Comparison of ENCODE assay signal across 31 cellular contexts in genomic region chr16:19959736-19960135, GRCh38.
"Had no signal": no experiment of that assay in that cellular context is flagged by ENCODE, and none has a peak within 500 bp of the region (broad histone marks: within the 10 kb centered on the region; RNA-seq: fewer than 3 reads in every experiment).

No MANE protein-coding gene starts in this region.

- ATAC-seq: activated CD4-positive, alpha-beta T cell treated with anti-CD3 and anti-CD28 coated beads for 36 hours; activated naive CD4-positive, alpha-beta T cell treated with anti-CD3 and anti-CD28 coated beads, Interleukin-2, amount 50 U/mL, for 72 hours; activated T-cell treated with anti-CD3 and anti-CD28 coated beads, Interleukin-2, amount 50 U/mL, for 72 hours; gastroesophageal sphincter; heart right ventricle; T-helper 17 cell had no signal

- H3K4me1 ChIP-seq: esophagus squamous epithelium, gastroesophageal sphincter, heart right ventricle had no signal

- H3K36me3 Mint-ChIP-seq: activated naive CD4-positive, alpha-beta T cell treated with anti-CD3 and anti-CD28 coated beads, Interleukin-2, amount 10 ng/mL, durations not matched to agents 7 days and 5 days; activated naive CD4-positive, alpha-beta T cell treated with anti-CD3 and anti-CD28 coated beads, Interleukin-2, amount 50 U/mL, for 72 hours; activated naive CD8-positive, alpha-beta T cell treated with anti-CD3 and anti-CD28 coated beads, Interleukin-2, amount 10 ng/mL, durations not matched to agents 7 days and 5 days had no signal

- DNase-seq: activated CD4-positive, alpha-beta memory T cell treated with anti-CD3 and anti-CD28 coated beads, Interleukin-2, amount 10 ng/mL, durations not matched to agents 7 days and 5 days; activated CD4-positive, alpha-beta T cell treated with anti-CD3 and anti-CD28 coated beads for 36 hours; activated CD4-positive, alpha-beta T cell treated with anti-CD3 and anti-CD28 coated beads, Interleukin-2, amount 10 ng/mL, durations not matched to agents 7 days and 5 days; activated CD4-positive, alpha-beta T cell treated with anti-CD3 and anti-CD28 coated beads, Interleukin-2, amount 50 U/mL, for 4 hours; activated CD4-positive, CD25-positive, alpha-beta regulatory T cell; activated CD4-positive, CD25-positive, alpha-beta regulatory T cell treated with anti-CD3 and anti-CD28 coated beads, Interleukin-2, amount 50 U/mL, for 72 hours; activated CD8-positive, alpha-beta memory T cell treated with anti-CD3 and anti-CD28 coated beads, Interleukin-2, amount 50 U/mL, for 48 hours; activated gamma-delta T cell; activated naive CD4-positive, alpha-beta T cell; activated naive CD4-positive, alpha-beta T cell treated with anti-CD3 and anti-CD28 coated beads, Interleukin-2, amount 10 ng/mL, durations not matched to agents 7 days and 5 days; activated naive CD8-positive, alpha-beta T cell treated with anti-CD3 and anti-CD28 coated beads, Interleukin-2, amount 10 ng/mL, durations not matched to agents 7 days and 5 days; activated T-cell treated with anti-CD3 and anti-CD28 coated beads for 4 hours; activated T-cell treated with anti-CD3 and anti-CD28 coated beads, Interleukin-2, amount 50 U/mL, for 24 hours; activated T-cell treated with anti-CD3 and anti-CD28 coated beads, Interleukin-2, amount 50 U/mL, for 72 hours; anterior cingulate cortex; brain microvascular endothelial cell; cortex of kidney; dermis blood vessel endothelial cell; effector CD8-positive, alpha-beta T cell; esophagus squamous epithelium; foreskin melanocyte; heart right ventricle; T-helper 1 cell; T-helper 17 cell; T1000; WERI-Rb-1 had no signal

- H3K27me3 ChIP-seq: brain microvascular endothelial cell had no signal

- H3K27ac Mint-ChIP-seq: activated CD4-positive, alpha-beta memory T cell treated with anti-CD3 and anti-CD28 coated beads, Interleukin-2, amount 10 ng/mL, durations not matched to agents 7 days and 5 days; activated CD4-positive, alpha-beta T cell treated with anti-CD3 and anti-CD28 coated beads for 36 hours; activated CD4-positive, alpha-beta T cell treated with anti-CD3 and anti-CD28 coated beads, Interleukin-2, amount 10 ng/mL, durations not matched to agents 7 days and 5 days; activated naive CD4-positive, alpha-beta T cell treated with anti-CD3 and anti-CD28 coated beads, Interleukin-2, amount 10 ng/mL, durations not matched to agents 7 days and 5 days; activated naive CD4-positive, alpha-beta T cell treated with anti-CD3 and anti-CD28 coated beads, Interleukin-2, amount 50 U/mL, for 72 hours; activated naive CD8-positive, alpha-beta T cell treated with anti-CD3 and anti-CD28 coated beads, Interleukin-2, amount 10 ng/mL, durations not matched to agents 7 days and 5 days; activated T-cell treated with anti-CD3 and anti-CD28 coated beads, Interleukin-2, amount 50 U/mL, for 24 hours; activated T-cell treated with anti-CD3 and anti-CD28 coated beads, Interleukin-2, amount 50 U/mL, for 72 hours; T-helper 17 cell; T-helper 2 cell treated with Interferon-gamma antibody and Interleukin-4, amounts not matched to agents 5 μg/mL and 100 μg/mL, for 36 hours had no signal

- H3K27ac ChIP-seq: brain microvascular endothelial cell, epithelial cell of prostate, esophagus squamous epithelium, gastroesophageal sphincter, heart right ventricle, WERI-Rb-1 had no signal

- H3K9me3 ChIP-seq: esophagus squamous epithelium, gastroesophageal sphincter, heart right ventricle had no signal

- H3K27me3 Mint-ChIP-seq: activated CD4-positive, alpha-beta memory T cell treated with anti-CD3 and anti-CD28 coated beads, Interleukin-2, amount 10 ng/mL, durations not matched to agents 7 days and 5 days; activated naive CD4-positive, alpha-beta T cell treated with anti-CD3 and anti-CD28 coated beads, Interleukin-2, amount 10 ng/mL, durations not matched to agents 7 days and 5 days; activated naive CD8-positive, alpha-beta T cell treated with anti-CD3 and anti-CD28 coated beads, Interleukin-2, amount 10 ng/mL, durations not matched to agents 7 days and 5 days had no signal

- H3K4me3 Mint-ChIP-seq: activated CD4-positive, alpha-beta memory T cell treated with anti-CD3 and anti-CD28 coated beads, Interleukin-2, amount 10 ng/mL, durations not matched to agents 7 days and 5 days; activated CD4-positive, alpha-beta T cell treated with anti-CD3 and anti-CD28 coated beads for 36 hours; activated CD4-positive, alpha-beta T cell treated with anti-CD3 and anti-CD28 coated beads, Interleukin-2, amount 10 ng/mL, durations not matched to agents 7 days and 5 days; activated naive CD4-positive, alpha-beta T cell treated with anti-CD3 and anti-CD28 coated beads, Interleukin-2, amount 10 ng/mL, durations not matched to agents 7 days and 5 days; activated naive CD8-positive, alpha-beta T cell treated with anti-CD3 and anti-CD28 coated beads, Interleukin-2, amount 10 ng/mL, durations not matched to agents 7 days and 5 days; activated T-cell treated with anti-CD3 and anti-CD28 coated beads, Interleukin-2, amount 50 U/mL, for 24 hours; activated T-cell treated with anti-CD3 and anti-CD28 coated beads, Interleukin-2, amount 50 U/mL, for 72 hours; central memory CD8-positive, alpha-beta T cell; T-helper 17 cell; T-helper 2 cell treated with Interferon-gamma antibody and Interleukin-4, amounts not matched to agents 5 μg/mL and 100 μg/mL, for 36 hours had no signal

- H3K4me3 ChIP-seq: esophagus squamous epithelium, gastroesophageal sphincter, heart right ventricle had no signal

- H3K9me3 Mint-ChIP-seq: activated CD4-positive, alpha-beta memory T cell treated with anti-CD3 and anti-CD28 coated beads, Interleukin-2, amount 10 ng/mL, durations not matched to agents 7 days and 5 days; activated CD4-positive, alpha-beta T cell treated with anti-CD3 and anti-CD28 coated beads, Interleukin-2, amount 10 ng/mL, durations not matched to agents 7 days and 5 days; activated naive CD4-positive, alpha-beta T cell treated with anti-CD3 and anti-CD28 coated beads, Interleukin-2, amount 10 ng/mL, durations not matched to agents 7 days and 5 days; activated naive CD8-positive, alpha-beta T cell treated with anti-CD3 and anti-CD28 coated beads, Interleukin-2, amount 10 ng/mL, durations not matched to agents 7 days and 5 days; activated T-cell treated with anti-CD3 and anti-CD28 coated beads, Interleukin-2, amount 50 U/mL, for 24 hours; activated T-cell treated with anti-CD3 and anti-CD28 coated beads, Interleukin-2, amount 50 U/mL, for 72 hours; central memory CD8-positive, alpha-beta T cell; T-helper 2 cell treated with Interferon-gamma antibody and Interleukin-4, amounts not matched to agents 5 μg/mL and 100 μg/mL, for 36 hours had no signal

- H3K36me3 ChIP-seq: brain microvascular endothelial cell, esophagus squamous epithelium, gastroesophageal sphincter, heart right ventricle, WERI-Rb-1 had no signal

- H3K4me1 Mint-ChIP-seq: activated CD4-positive, alpha-beta memory T cell treated with anti-CD3 and anti-CD28 coated beads, Interleukin-2, amount 10 ng/mL, durations not matched to agents 7 days and 5 days; activated CD4-positive, alpha-beta T cell treated with anti-CD3 and anti-CD28 coated beads for 36 hours; activated CD4-positive, alpha-beta T cell treated with anti-CD3 and anti-CD28 coated beads, Interleukin-2, amount 10 ng/mL, durations not matched to agents 7 days and 5 days; activated naive CD4-positive, alpha-beta T cell treated with anti-CD3 and anti-CD28 coated beads, Interleukin-2, amount 10 ng/mL, durations not matched to agents 7 days and 5 days; activated naive CD8-positive, alpha-beta T cell treated with anti-CD3 and anti-CD28 coated beads, Interleukin-2, amount 10 ng/mL, durations not matched to agents 7 days and 5 days; central memory CD8-positive, alpha-beta T cell; T-helper 17 cell had no signal
